Comparison of ENCODE assay signal across 12 cellular contexts in genomic region chr22:44723801-44724200, GRCh38. TPM values are rescaled to one million over a fixed set of nuclear protein-coding genes. Genes with fewer than 3 reads are reported as not detected.
DNase-seq lines count a peak whose midpoint lies in the region; FAIRE-seq and TF ChIP-seq lines count a peak whose summit lies in the region.
"Had no signal": no experiment of that assay in that cellular context is flagged by ENCODE, and none has a peak within 500 bp of the region (broad histone marks: within the 10 kb centered on the region; RNA-seq: fewer than 3 reads in every experiment).

No MANE protein-coding gene starts in this region.

- no peak overlapping the region for H2BK15ac ChIP-seq in H9 (ENCODE audit: low read depth, low read length)

- WGBS in small intestine, 3 donors: 91 to 98% (median 93%) methylated on average over 2 of the region's 2 CpGs
- no CpG with 5 or more reads among the region's 2 CpGs for WGBS in H9 (ENCODE audit: extremely low coverage, insufficient read length, low lambda C conversion rate)

- H4K91ac ChIP-seq in H9 (ENCODE audit: insufficient read length, low read depth, low read length): no peak overlapping the region

- H4K20me1 ChIP-seq in H9 (ENCODE audit: control insufficient read depth, insufficient read depth, insufficient read length): no peaks in the 10 kb centered on the region

- no peak for FAIRE-seq in bronchial epithelial cell (lab: Jason Lieb, UNC)
- no peak for FAIRE-seq in small intestine (lab: Jason Lieb, UNC)

- H3K18ac ChIP-seq in H9 (ENCODE audit: insufficient read length, low read depth, low read length): no peak overlapping the region

- peak overlapping the region; percentile 22 for H3K27ac Mint-ChIP-seq in activated naive CD8-positive, alpha-beta T cell
- no peak overlapping the region for H3K27ac Mint-ChIP-seq in activated naive CD8-positive, alpha-beta T cell treated with anti-CD3 and anti-CD28 coated beads for 36 hours
- H3K27ac Mint-ChIP-seq in activated CD4-positive, alpha-beta T cell treated with anti-CD3 and anti-CD28 coated beads, Interleukin-2, amount 10 ng/mL, durations not matched to agents 7 days and 5 days: no peak overlapping the region
- H3K27ac Mint-ChIP-seq in H9: no peak overlapping the region

- no peaks in the 10 kb centered on the region for H3K36me3 Mint-ChIP-seq in activated naive CD8-positive, alpha-beta T cell
- H3K36me3 Mint-ChIP-seq in activated naive CD8-positive, alpha-beta T cell treated with anti-CD3 and anti-CD28 coated beads for 36 hours: no peaks in the 10 kb centered on the region
- no peaks in the 10 kb centered on the region for H3K36me3 Mint-ChIP-seq in activated CD4-positive, alpha-beta T cell treated with anti-CD3 and anti-CD28 coated beads, Interleukin-2, amount 10 ng/mL, durations not matched to agents 7 days and 5 days (ENCODE audit: low read depth)
- peaks cover 0 to 3% (median 0%) of the 10 kb centered on the region in 3 experiments; a peak in 1 of 7 replicates for H3K36me3 Mint-ChIP-seq in H9 (ENCODE audit: insufficient read depth in 1 of 3, low read depth in 3 of 3)

- H3K23ac ChIP-seq in H9 (ENCODE audit: insufficient read length, low read depth, low read length): no peak overlapping the region

- no peak overlapping the region for H3K14ac ChIP-seq in H9 (ENCODE audit: insufficient read depth, low read length)

- H2BK20ac ChIP-seq in H9 (ENCODE audit: low read depth, low read length, poor library complexity, severe bottlenecking): no peak overlapping the region

- H2AFZ ChIP-seq in H9 (ENCODE audit: low read length): no peak overlapping the region

- H3T11ph ChIP-seq in H9 (ENCODE audit: low read length): no peak overlapping the region

- H3K27me3 ChIP-seq in bronchial epithelial cell (ENCODE audit: control insufficient read depth, insufficient read depth, low read length): no peaks in the 10 kb centered on the region
- no peaks in the 10 kb centered on the region for H3K27me3 ChIP-seq in small intestine (ENCODE audit: control insufficient read depth in 2 of 2, insufficient read depth in 2 of 2, low read length in 2 of 2)
- no peaks in the 10 kb centered on the region for H3K27me3 ChIP-seq in uterus
- no peaks in the 10 kb centered on the region for H3K27me3 ChIP-seq in H9 (ENCODE audit: insufficient read depth, low read length)
- H3K27me3 ChIP-seq: Peyer's patch, transverse colon had no signal

- H2AK5ac ChIP-seq in H9 (ENCODE audit: insufficient read length, low read length): no peak overlapping the region

- CTCF ChIA-PET in activated CD4-positive, alpha-beta T cell treated with anti-CD3 and anti-CD28 coated beads, Interleukin-2, amount 10 ng/mL, durations not matched to agents 7 days and 5 days (lab: Charles Lee): interaction anchor here (1.9 kb wide), 1 partner anchor 11 kb away, joined by 5 read pairs; no protein-coding TSS in a partner anchor

- no peak overlapping the region for H3K4me3 Mint-ChIP-seq in activated naive CD8-positive, alpha-beta T cell
- no peak overlapping the region for H3K4me3 Mint-ChIP-seq in activated naive CD8-positive, alpha-beta T cell treated with anti-CD3 and anti-CD28 coated beads for 36 hours
- H3K4me3 Mint-ChIP-seq in activated CD4-positive, alpha-beta T cell treated with anti-CD3 and anti-CD28 coated beads, Interleukin-2, amount 10 ng/mL, durations not matched to agents 7 days and 5 days: no peak overlapping the region
- H3K4me3 Mint-ChIP-seq in H9: no peak overlapping the region
- H3K4me3 Mint-ChIP-seq: activated T-cell treated with anti-CD3 and anti-CD28 coated beads, Interleukin-2, amount 50 U/mL, for 4 hours had no signal

- no peaks in the 10 kb centered on the region for H3K9me3 Mint-ChIP-seq in activated naive CD8-positive, alpha-beta T cell (ENCODE audit: low read depth)
- no peaks in the 10 kb centered on the region for H3K9me3 Mint-ChIP-seq in activated naive CD8-positive, alpha-beta T cell treated with anti-CD3 and anti-CD28 coated beads for 36 hours
- no peaks in the 10 kb centered on the region for H3K9me3 Mint-ChIP-seq in activated CD4-positive, alpha-beta T cell treated with anti-CD3 and anti-CD28 coated beads, Interleukin-2, amount 10 ng/mL, durations not matched to agents 7 days and 5 days
- no peaks in the 10 kb centered on the region for H3K9me3 Mint-ChIP-seq in H9
- H3K9me3 Mint-ChIP-seq: activated T-cell treated with anti-CD3 and anti-CD28 coated beads, Interleukin-2, amount 50 U/mL, for 4 hours had no signal

- intact Hi-C loops in uterus (cut with DNase I; ENCODE audit: low total_unique reads): no loop called here

- no peak overlapping the region for H2BK120ac ChIP-seq in H9 (ENCODE audit: low read depth, low read length, poor library complexity, severe bottlenecking)

- H4K5ac ChIP-seq in H9 (ENCODE audit: insufficient read length, low read depth, low read length): no peak overlapping the region

- H3K23me2 ChIP-seq in H9 (ENCODE audit: insufficient read length, low read depth, low read length, poor library complexity, severe bottlenecking): no peaks in the 10 kb centered on the region

- no peak for TF ChIP-seq POLR2A in uterus (IDR thresholded peaks at IDR 0.05)

- H4K8ac ChIP-seq in H9 (replicated peaks; ENCODE audit: insufficient read length, low read depth, low read length): no peak overlapping the region

- no peak overlapping the region for H2BK5ac ChIP-seq in H9 (ENCODE audit: insufficient read length, low read length)

- H2BK12ac ChIP-seq in H9 (ENCODE audit: insufficient read length, low read depth, low read length): no peak overlapping the region

- H3K4me3 ChIP-seq in bronchial epithelial cell (ENCODE audit: low read depth, low read length): no peak overlapping the region
- H3K4me3 ChIP-seq in small intestine (ENCODE audit: low read depth in 1 of 2, low read length in 2 of 2): no peak overlapping the region
- no peak overlapping the region for H3K4me3 ChIP-seq in uterus
- H3K4me3 ChIP-seq: Peyer's patch, transverse colon had no signal

- no peaks in the 10 kb centered on the region for H3K79me1 ChIP-seq in H9 (ENCODE audit: insufficient read depth, low read depth, low read length, poor library complexity, severe bottlenecking)

- H3K4me1 ChIP-seq in small intestine (ENCODE audit: control insufficient read depth in 2 of 2, insufficient read depth in 1 of 2, low read depth in 1 of 2, low read length in 1 of 2): no peaks in the 10 kb centered on the region
- no peaks in the 10 kb centered on the region for H3K4me1 ChIP-seq in uterus
- H3K4me1 ChIP-seq in H9 (ENCODE audit: insufficient read depth, low read length): peaks cover 2% of the 10 kb centered on the region; the same call in 1 of the 2 replicates

- peaks cover 4% of the 10 kb centered on the region for H3K36me3 ChIP-seq in bronchial epithelial cell (ENCODE audit: control insufficient read depth, insufficient read depth, low read length)
- H3K36me3 ChIP-seq in small intestine (ENCODE audit: control insufficient read depth in 2 of 2, insufficient read depth in 2 of 2, low read length in 2 of 2): no peaks in the 10 kb centered on the region
- H3K36me3 ChIP-seq in uterus: no peaks in the 10 kb centered on the region
- H3K36me3 ChIP-seq: transverse colon had no signal

- H3K4me2 ChIP-seq in H9 (ENCODE audit: insufficient read depth, insufficient read length, low read length): no peak overlapping the region

- no peak for DNase-seq in activated naive CD8-positive, alpha-beta T cell treated with anti-CD3 and anti-CD28 coated beads for 36 hours
- DNase-seq in NCI-H460 (ENCODE audit: extremely low read depth, low read depth) (peak; percentile 28), bronchial epithelial cell (ENCODE audit: low read depth) (peak; percentile 33), small intestine (peak; percentile 52), uterus (no peak), H9 (no peak)
- DNase-seq in activated CD4-positive, alpha-beta T cell treated with anti-CD3 and anti-CD28 coated beads, Interleukin-2, amount 10 ng/mL, durations not matched to agents 7 days and 5 days: no peak
- DNase-seq: activated T-cell treated with anti-CD3 and anti-CD28 coated beads, Interleukin-2, amount 50 U/mL, for 4 hours; NCI-H2081 treated with DMSO at 0.1 percent for 48 hours; Peyer's patch; transverse colon had no signal

- POLR2A ChIA-PET in activated CD4-positive, alpha-beta T cell treated with anti-CD3 and anti-CD28 coated beads, Interleukin-2, amount 10 ng/mL, durations not matched to agents 7 days and 5 days (lab: Charles Lee): no interaction called here

- H3K27ac ChIP-seq in small intestine (ENCODE audit: low read depth in 1 of 2, low read length in 1 of 2) (no peak overlapping the region), uterus (no peak overlapping the region), H9 (ENCODE audit: insufficient read length, low read depth, low read length) (no peak overlapping the region)
- H3K27ac ChIP-seq: Peyer's patch, transverse colon had no signal

- no peak for TF ChIP-seq CTCF in bronchial epithelial cell (IDR thresholded peaks at IDR 0.05; ENCODE audit: insufficient read depth, low read length, severe bottlenecking)
- TF ChIP-seq CTCF in uterus (IDR thresholded peaks at IDR 0.05): no peak
- no peak for TF ChIP-seq CTCF in H9 (conservative IDR thresholded peaks at IDR 0.05)

- H3K4me1 Mint-ChIP-seq in activated naive CD8-positive, alpha-beta T cell (ENCODE audit: low read depth): no peaks in the 10 kb centered on the region
- peaks cover 6% of the 10 kb centered on the region for H3K4me1 Mint-ChIP-seq in activated naive CD8-positive, alpha-beta T cell treated with anti-CD3 and anti-CD28 coated beads for 36 hours
- H3K4me1 Mint-ChIP-seq in activated CD4-positive, alpha-beta T cell treated with anti-CD3 and anti-CD28 coated beads, Interleukin-2, amount 10 ng/mL, durations not matched to agents 7 days and 5 days: peaks cover under 1% of the 10 kb centered on the region
- peaks cover 15 to 17% of the 10 kb centered on the region in 2 experiments for H3K4me1 Mint-ChIP-seq in H9

- no peak overlapping the region for H3K9ac ChIP-seq in H9 (ENCODE audit: extremely low read depth, insufficient read length, low read length)

- H3K9me3 ChIP-seq in small intestine (ENCODE audit: control insufficient read depth, low read depth) (no peaks in the 10 kb centered on the region), uterus (no peaks in the 10 kb centered on the region), H9 (ENCODE audit: control insufficient read depth, low read depth, low read length) (no peaks in the 10 kb centered on the region)
- H3K9me3 ChIP-seq: Peyer's patch, transverse colon had no signal

- no peak overlapping the region for H3K4ac ChIP-seq in H9 (ENCODE audit: low read depth, low read length)

- no peaks in the 10 kb centered on the region for H3K27me3 Mint-ChIP-seq in activated naive CD8-positive, alpha-beta T cell
- H3K27me3 Mint-ChIP-seq in activated naive CD8-positive, alpha-beta T cell treated with anti-CD3 and anti-CD28 coated beads for 36 hours: no peaks in the 10 kb centered on the region
- H3K27me3 Mint-ChIP-seq in activated CD4-positive, alpha-beta T cell treated with anti-CD3 and anti-CD28 coated beads, Interleukin-2, amount 10 ng/mL, durations not matched to agents 7 days and 5 days: no peaks in the 10 kb centered on the region
- H3K27me3 Mint-ChIP-seq in H9 (ENCODE audit: low read depth): no peaks in the 10 kb centered on the region

- no peak overlapping the region for H3K56ac ChIP-seq in H9 (ENCODE audit: insufficient read length, low read depth, low read length)

- no peaks in the 10 kb centered on the region for H3K79me2 ChIP-seq in H9 (ENCODE audit: insufficient read depth, low read length)

RNA-seq across cellular contexts. Expression of gene PRR5, which starts 21.8 kb away (rescaled TPM):
- 10 to 100 TPM; 22.3 to 24.6 TPM for total RNA-seq in activated naive CD8-positive, alpha-beta T cell treated with anti-CD3 and anti-CD28 coated beads for 36 hours
- total RNA-seq in NCI-H460 (2014; rRNA removed; shearing (Covaris generic)): 3.9 and 7.1 TPM in 2 replicates
- 19.7 and 36.5 TPM in 2 replicates for polyA plus RNA-seq in NCI-H460 (2014; cell fraction: nucleus; rRNA removed)
- 6.3 and 14.0 TPM in 2 replicates for total RNA-seq in bronchial epithelial cell
- polyA plus RNA-seq in small intestine: 10 to 100 TPM; 37.0 to 80.5 (median 73.1) TPM
- total RNA-seq in uterus: 10 to 100 TPM in 2 of 4 donors, 1 to 10 TPM in 1, under 1 TPM in 1; 0.29 to 20.0 (median 10.8) TPM
- 10 to 100 TPM; 29.7 to 30.6 TPM for total RNA-seq in activated CD4-positive, alpha-beta T cell treated with anti-CD3 and anti-CD28 coated beads, Interleukin-2, amount 10 ng/mL, durations not matched to agents 7 days and 5 days
- total RNA-seq in H9 (2021): 11.8 and 12.6 TPM in 2 replicates

RNA-seq across cellular contexts. Expression of gene ARHGAP8, which starts 28.6 kb away (rescaled TPM):
- total RNA-seq in activated naive CD8-positive, alpha-beta T cell treated with anti-CD3 and anti-CD28 coated beads for 36 hours: 1 to 10 TPM; 3.2 TPM
- 0.35 TPM in 1 of 2 replicates, not detected in the other for total RNA-seq in NCI-H460 (2014; rRNA removed; shearing (Covaris generic))
- 0.70 TPM in 1 of 2 replicates, not detected in the other for polyA plus RNA-seq in NCI-H460 (2014; cell fraction: nucleus; rRNA removed)
- total RNA-seq in bronchial epithelial cell (15.0 and 18.2 TPM in 2 replicates), uterus (1 to 10 TPM in 2 of 4 donors, not detected in 2; 1.8 to 4.4 TPM), H9 (2021) (29.3 and 35.4 TPM in 2 replicates)
- polyA plus RNA-seq in small intestine: 10 to 100 TPM in 1 of 3 donors, 1 to 10 TPM in 2; 1.6 to 11.9 (median 6.8) TPM
- total RNA-seq in activated CD4-positive, alpha-beta T cell treated with anti-CD3 and anti-CD28 coated beads, Interleukin-2, amount 10 ng/mL, durations not matched to agents 7 days and 5 days: under 1 TPM; 0.30 to 0.37 TPM

Comparison
In these comparisons a context has a peak if more than half of its experiments do, and no peak if none do; other contexts are left out.
1. DNase-seq: peak in NCI-H460 (single experiment), bronchial epithelial cell (single experiment) and small intestine (single experiment); none in activated naive CD8-positive, alpha-beta T cell treated with anti-CD3 and anti-CD28 coated beads for 36 hours (single experiment), uterus (0 of 2), activated CD4-positive, alpha-beta T cell treated with anti-CD3 and anti-CD28 coated beads, Interleukin-2, amount 10 ng/mL, durations not matched to agents 7 days and 5 days (single experiment) and H9 (single experiment).